21 cellular contexts compared by ENCODE assay signal in genomic region chr20:18683839-18684238, GRCh38.
DNase-seq lines count a peak whose midpoint lies in the region; ATAC-seq and TF ChIP-seq lines count a peak whose summit lies in the region.
"Had no signal": no experiment of that assay in that cellular context is flagged by ENCODE, and none has a peak within 500 bp of the region (broad histone marks: within the 10 kb centered on the region; RNA-seq: fewer than 3 reads in every experiment).

No MANE protein-coding gene starts in this region.

- H4K91ac ChIP-seq in H9 (ENCODE audit: insufficient read length, low read depth, low read length), result no peak overlapping the region

- TF ChIP-seq RAD21 in SK-N-SH (IDR thresholded peaks at IDR 0.05; ENCODE audit: low read length), result no peak

- H3K4me3 Mint-ChIP-seq in H9, result 0 out of 5 replicates have a peak overlapping the region, but pooled peaks of 1 of the 2 experiments have one; percentile 18
- H3K4me3 Mint-ChIP-seq in T-helper 17 cell, result no peak overlapping the region
- no peak overlapping the region for H3K4me3 Mint-ChIP-seq in neural progenitor cell
- H3K4me3 Mint-ChIP-seq in activated T-cell treated with anti-CD3 and anti-CD28 coated beads, Interleukin-2, amount 50 U/mL, for 72 hours, result no peak overlapping the region
- H3K4me3 Mint-ChIP-seq: CD4-positive, CD25-positive, alpha-beta regulatory T cell had no signal

- POLR2A ChIA-PET in SK-N-SH (lab: Yijun Ruan, JAX), result no interaction called here

- no peak overlapping the region for H3K27ac ChIP-seq in H9 (ENCODE audit: insufficient read length, low read depth, low read length)
- peak overlapping the region; percentile 83 for H3K27ac ChIP-seq in neural progenitor cell
- no peak overlapping the region for H3K27ac ChIP-seq in SK-N-SH (ENCODE audit: low read depth in 2 of 2, low read length in 1 of 2)
- H3K27ac ChIP-seq: Peyer's patch had no signal

- no peak overlapping the region for H3K9ac ChIP-seq in H9 (ENCODE audit: extremely low read depth, insufficient read length, low read length)
- H3K9ac ChIP-seq in neural progenitor cell, result no peak overlapping the region
- H3K9ac ChIP-seq in SK-N-SH, result no peak overlapping the region

- H2BK120ac ChIP-seq in H9 (ENCODE audit: low read depth, low read length, poor library complexity, severe bottlenecking), result no peak overlapping the region

- H3K4me2 ChIP-seq in H9 (ENCODE audit: insufficient read depth, insufficient read length, low read length) (no peak overlapping the region), neural progenitor cell (peak overlapping the region; percentile 55), SK-N-SH (no peak overlapping the region)

- H3F3A ChIP-seq in neural progenitor cell (ENCODE audit: low read depth) (no peaks in the 10 kb centered on the region), SK-N-SH (replicated peaks; ENCODE audit: insufficient read depth) (no peaks in the 10 kb centered on the region)

- H3K9me3 Mint-ChIP-seq in H9 (no peaks in the 10 kb centered on the region), neural progenitor cell (no peaks in the 10 kb centered on the region)
- no peaks in the 10 kb centered on the region for H3K9me3 Mint-ChIP-seq in activated T-cell treated with anti-CD3 and anti-CD28 coated beads, Interleukin-2, amount 50 U/mL, for 72 hours

- H3T11ph ChIP-seq in H9 (ENCODE audit: low read length), result no peak overlapping the region

- H2AK5ac ChIP-seq in H9 (ENCODE audit: insufficient read length, low read length), result no peak overlapping the region

- TF ChIP-seq EP300 in SK-N-SH (IDR thresholded peaks at IDR 0.05; ENCODE audit: borderline replicate concordance in 1 of 2, low read depth in 1 of 2, low read length in 1 of 2), result no peak

- H3K9me2 ChIP-seq in SK-N-SH, result no peaks in the 10 kb centered on the region

- H4K5ac ChIP-seq in H9 (ENCODE audit: insufficient read length, low read depth, low read length), result no peak overlapping the region

- H3K4me1 Mint-ChIP-seq in H9 (peaks cover 31 to 33% of the 10 kb centered on the region in 2 experiments), T-helper 17 cell (peaks cover 10% of the 10 kb centered on the region), neural progenitor cell (peaks cover 14% of the 10 kb centered on the region)
- H3K4me1 Mint-ChIP-seq in activated T-cell treated with anti-CD3 and anti-CD28 coated beads, Interleukin-2, amount 50 U/mL, for 72 hours (ENCODE audit: low read depth), result no peaks in the 10 kb centered on the region

- no peak overlapping the region for H3K4me3 ChIP-seq in neural progenitor cell
- no peak overlapping the region for H3K4me3 ChIP-seq in SK-N-SH (ENCODE audit: low read depth in 2 of 2, low read length in 1 of 2)
- H3K4me3 ChIP-seq: Peyer's patch had no signal

- no peak overlapping the region for H3K23ac ChIP-seq in H9 (ENCODE audit: insufficient read length, low read depth, low read length)

- H3K56ac ChIP-seq in H9 (ENCODE audit: insufficient read length, low read depth, low read length), result no peak overlapping the region

- H3K79me2 ChIP-seq in H9 (ENCODE audit: insufficient read depth, low read length) (no peaks in the 10 kb centered on the region), neural progenitor cell (ENCODE audit: low read depth) (peaks cover 11% of the 10 kb centered on the region), SK-N-SH (ENCODE audit: insufficient read depth) (no peaks in the 10 kb centered on the region)

- H3K27me3 ChIP-seq in H9 (ENCODE audit: insufficient read depth, low read length), result no peaks in the 10 kb centered on the region
- no peaks in the 10 kb centered on the region for H3K27me3 ChIP-seq in neural progenitor cell
- H3K27me3 ChIP-seq in SK-N-SH (ENCODE audit: insufficient read depth), result no peaks in the 10 kb centered on the region
- H3K27me3 ChIP-seq: BE2C, Peyer's patch had no signal

- DNase-seq in H9, result peak; percentile 54
- DNase-seq in T-helper 17 cell, result no peak
- peak; percentile 38 for DNase-seq in iPS DF 4.7 (ENCODE audit: extremely low read depth, low spot score)
- DNase-seq in neural progenitor cell (ENCODE audit: low spot score), result no peak
- DNase-seq in SK-N-SH, result no peak
- DNase-seq in MV-4-11 (lab: John Stamatoyannopoulos, UW), result no peak
- no peak for DNase-seq in activated T-cell treated with anti-CD3 and anti-CD28 coated beads, Interleukin-2, amount 50 U/mL, for 72 hours
- DNase-seq: BE2C; CD4-positive, CD25-positive, alpha-beta regulatory T cell; DMS79; KBM-7; NCI-H1105; NCI-H146; NCI-H2029; NCI-H2171; NCI-H345; NCI-H524; NCI-H774; NK-92 treated with Interleukin-12 subunit alpha and Interleukin-12 subunit beta, amount 100 ng/mL, for 24 hours; Peyer's patch had no signal

- H3K23me2 ChIP-seq in H9 (ENCODE audit: insufficient read length, low read depth, low read length, poor library complexity, severe bottlenecking), result no peaks in the 10 kb centered on the region

- H3K36me3 Mint-ChIP-seq in H9 (ENCODE audit: insufficient read depth in 1 of 3, low read depth in 3 of 3) (peaks cover 0 to 1% (median 0%) of the 10 kb centered on the region in 3 experiments; a peak in 3 of 7 replicates), T-helper 17 cell (ENCODE audit: low read depth) (peaks cover 2% of the 10 kb centered on the region), neural progenitor cell (no peaks in the 10 kb centered on the region)
- no peaks in the 10 kb centered on the region for H3K36me3 Mint-ChIP-seq in activated T-cell treated with anti-CD3 and anti-CD28 coated beads, Interleukin-2, amount 50 U/mL, for 72 hours (ENCODE audit: insufficient read depth in 2 of 2)

- TF ChIP-seq CTCF in H9 (conservative IDR thresholded peaks at IDR 0.05) (no peak), neural progenitor cell (IDR thresholded peaks at IDR 0.05) (no peak), SK-N-SH (IDR thresholded peaks at IDR 0.05) (no peak)

- H2AFZ ChIP-seq in H9 (ENCODE audit: low read length) (no peak overlapping the region), neural progenitor cell (replicated peaks) (no peak overlapping the region), SK-N-SH (ENCODE audit: low read depth) (no peak overlapping the region)

- no peak for ATAC-seq in T-helper 17 cell
- ATAC-seq in activated T-cell treated with anti-CD3 and anti-CD28 coated beads, Interleukin-2, amount 50 U/mL, for 72 hours (replicated peaks in 1 of 2), result no peak
- ATAC-seq: HCT116 had no signal

- no peak overlapping the region for H3K4ac ChIP-seq in H9 (ENCODE audit: low read depth, low read length)

- no peaks in the 10 kb centered on the region for H3K79me1 ChIP-seq in H9 (ENCODE audit: insufficient read depth, low read depth, low read length, poor library complexity, severe bottlenecking)

- H3K4me1 ChIP-seq in H9 (ENCODE audit: insufficient read depth, low read length), result peaks cover 6% of the 10 kb centered on the region
- H3K4me1 ChIP-seq in neural progenitor cell, result peaks cover 15% of the 10 kb centered on the region
- no peaks in the 10 kb centered on the region for H3K4me1 ChIP-seq in SK-N-SH (ENCODE audit: control insufficient read depth in 1 of 2, insufficient read depth in 2 of 2, low read depth in 1 of 2, low read length in 1 of 2)

- H3K27me3 Mint-ChIP-seq in H9 (ENCODE audit: low read depth), result no peaks in the 10 kb centered on the region
- no peaks in the 10 kb centered on the region for H3K27me3 Mint-ChIP-seq in T-helper 17 cell
- H3K27me3 Mint-ChIP-seq in neural progenitor cell (ENCODE audit: insufficient read depth, low read depth), result no peaks in the 10 kb centered on the region
- H3K27me3 Mint-ChIP-seq in activated T-cell treated with anti-CD3 and anti-CD28 coated beads, Interleukin-2, amount 50 U/mL, for 72 hours (ENCODE audit: low read depth), result no peaks in the 10 kb centered on the region
- H3K27me3 Mint-ChIP-seq: CD4-positive, CD25-positive, alpha-beta regulatory T cell had no signal

- no peak overlapping the region for H3K18ac ChIP-seq in H9 (ENCODE audit: insufficient read length, low read depth, low read length)

- CTCF ChIA-PET in SK-N-SH (lab: Yijun Ruan, JAX), result no interaction called here

- H4K8ac ChIP-seq in H9 (replicated peaks; ENCODE audit: insufficient read length, low read depth, low read length), result no peak overlapping the region

- no peak overlapping the region for H2BK12ac ChIP-seq in H9 (ENCODE audit: insufficient read length, low read depth, low read length)

- H4K20me1 ChIP-seq in H9 (ENCODE audit: control insufficient read depth, insufficient read depth, insufficient read length) (no peaks in the 10 kb centered on the region), neural progenitor cell (ENCODE audit: low read depth) (no peaks in the 10 kb centered on the region), SK-N-SH (ENCODE audit: insufficient read depth) (no peaks in the 10 kb centered on the region)

- no peak overlapping the region for H2BK15ac ChIP-seq in H9 (ENCODE audit: low read depth, low read length)

- H3K9me3 ChIP-seq in H9 (ENCODE audit: control insufficient read depth, low read depth, low read length) (no peaks in the 10 kb centered on the region), T-helper 17 cell (ENCODE audit: control insufficient read depth, low read length, poor library complexity, severe bottlenecking) (no peaks in the 10 kb centered on the region), neural progenitor cell (ENCODE audit: low read depth) (no peaks in the 10 kb centered on the region), SK-N-SH (no peaks in the 10 kb centered on the region)
- H3K9me3 ChIP-seq: BE2C, Peyer's patch had no signal

- H2BK20ac ChIP-seq in H9 (ENCODE audit: low read depth, low read length, poor library complexity, severe bottlenecking), result no peak overlapping the region

- H3K14ac ChIP-seq in H9 (ENCODE audit: insufficient read depth, low read length), result no peak overlapping the region

- H3K27ac Mint-ChIP-seq in H9, result peak overlapping the region in 1 of 3 experiments; percentile 78; a peak in 4 of 7 replicates
- peak overlapping the region; percentile 43 for H3K27ac Mint-ChIP-seq in T-helper 17 cell
- H3K27ac Mint-ChIP-seq in neural progenitor cell, result peak overlapping the region; percentile 42
- no peak overlapping the region for H3K27ac Mint-ChIP-seq in activated T-cell treated with anti-CD3 and anti-CD28 coated beads, Interleukin-2, amount 50 U/mL, for 72 hours
- H3K27ac Mint-ChIP-seq: CD4-positive, CD25-positive, alpha-beta regulatory T cell had no signal

- H2BK5ac ChIP-seq in H9 (ENCODE audit: insufficient read length, low read length), result no peak overlapping the region

- H3K36me3 ChIP-seq in neural progenitor cell (peaks cover 4% of the 10 kb centered on the region), SK-N-SH (replicated peaks in 1 of 2; ENCODE audit: control insufficient read depth in 1 of 2, insufficient read depth in 2 of 2, low read length in 1 of 2) (no peaks in the 10 kb centered on the region)
- H3K36me3 ChIP-seq: BE2C, Peyer's patch had no signal

TF ChIP-seq in SK-N-SH, 30 proteins besides CTCF, POLR2A, EP300 and RAD21 (continues in another document):
- TF ChIP-seq TCF12 (IDR thresholded peaks at IDR 0.05) (no peak), USF1 (IDR thresholded peaks at IDR 0.05; ENCODE audit: borderline replicate concordance, low read depth) (no peak), FOXM1 (IDR thresholded peaks at IDR 0.05; ENCODE audit: low read depth) (no peak)

Comparison
In these comparisons a context has a peak if more than half of its experiments do, and no peak if none do; other contexts are left out.
1. DNase-seq: peak in H9 (single experiment) and iPS DF 4.7 (single experiment); none in T-helper 17 cell (0 of 3), neural progenitor cell (single experiment), SK-N-SH (single experiment), MV-4-11 (single experiment) and activated T-cell treated with anti-CD3 and anti-CD28 coated beads, Interleukin-2, amount 50 U/mL, for 72 hours (0 of 2).